In genomic region chr4:7687796-7688195, GRCh38 we compare ENCODE assay signal across 20 cellular contexts.
"Had no signal": no experiment of that assay in that cellular context is flagged by ENCODE, and none has a peak within 500 bp of the region (broad histone marks: within the 10 kb centered on the region; RNA-seq: fewer than 3 reads in every experiment).

No MANE protein-coding gene starts in this region.

- H3K79me2 ChIP-seq: parathyroid adenoma had no signal

- H3K4me3 ChIP-seq: esophagus squamous epithelium, psoas muscle, tibial nerve had no signal

- H3K27ac Mint-ChIP-seq: activated B cell treated with CpG ODN at 0.5 μM for 24 hours; activated CD8-positive, alpha-beta T cell treated with anti-CD3 and anti-CD28 coated beads for 36 hours; activated naive CD4-positive, alpha-beta T cell treated with anti-CD3 and anti-CD28 coated beads, Interleukin-2, amount 50 U/mL, for 72 hours; activated T-cell treated with anti-CD3 and anti-CD28 coated beads, Interleukin-2, amount 50 U/mL, for 72 hours; mesothelial cell of epicardium; naive thymus-derived CD8-positive, alpha-beta T cell; T-helper 1 cell treated with Interleukin-12 subunit alpha and Interleukin-12 subunit beta and Interleukin-4 antibody, amounts not matched to agents 30 μg/mL and 1 μg/mL, for 36 hours had no signal

- H3K27ac ChIP-seq: epithelial cell of prostate, esophagus squamous epithelium, parathyroid adenoma, psoas muscle, tibial nerve had no signal

- H3K36me3 ChIP-seq: esophagus squamous epithelium had no signal

- H3K27me3 ChIP-seq: tibial nerve had no signal

- H3K9me3 Mint-ChIP-seq: activated B cell treated with CpG ODN at 0.5 μM for 24 hours; activated naive CD4-positive, alpha-beta T cell treated with anti-CD3 and anti-CD28 coated beads, Interleukin-2, amount 50 U/mL, for 72 hours; central memory CD8-positive, alpha-beta T cell; neural crest cell; T-helper 1 cell treated with Interleukin-12 subunit alpha and Interleukin-12 subunit beta and Interleukin-4 antibody, amounts not matched to agents 30 μg/mL and 1 μg/mL, for 36 hours had no signal

- H2AFZ ChIP-seq: parathyroid adenoma had no signal

- DNase-seq: activated B cell treated with CpG ODN at 0.5 μM for 24 hours; activated CD4-positive, alpha-beta T cell treated with anti-CD3 and anti-CD28 coated beads, Interleukin-2, amount 50 U/mL, for 1 hour; activated CD8-positive, alpha-beta T cell treated with anti-CD3 and anti-CD28 coated beads for 36 hours; activated naive CD4-positive, alpha-beta T cell; activated T-cell treated with anti-CD3 and anti-CD28 coated beads, Interleukin-2, amount 50 U/mL, for 72 hours; effector CD8-positive, alpha-beta T cell; esophagus squamous epithelium; naive thymus-derived CD8-positive, alpha-beta T cell; stimulated activated CD4-positive, alpha-beta T cell treated with anti-CD3 and anti-CD28 coated beads, Interleukin-2, amount 100 ng/mL, for 48 hours; stimulated activated naive CD4-positive, alpha-beta T cell treated with Interleukin-2 at 50 U/mL for 16 hours; T1000 had no signal

- H3K4me3 Mint-ChIP-seq: activated B cell treated with CpG ODN at 0.5 μM for 24 hours; activated CD8-positive, alpha-beta T cell treated with anti-CD3 and anti-CD28 coated beads for 36 hours; activated T-cell treated with anti-CD3 and anti-CD28 coated beads, Interleukin-2, amount 50 U/mL, for 72 hours; central memory CD8-positive, alpha-beta T cell; mesothelial cell of epicardium; naive thymus-derived CD8-positive, alpha-beta T cell; neural crest cell; T-helper 1 cell treated with Interleukin-12 subunit alpha and Interleukin-12 subunit beta and Interleukin-4 antibody, amounts not matched to agents 30 μg/mL and 1 μg/mL, for 36 hours had no signal

- H3K4me1 ChIP-seq: parathyroid adenoma, psoas muscle, tibial nerve had no signal

- H3K27me3 Mint-ChIP-seq: activated B cell treated with CpG ODN at 0.5 μM for 24 hours; activated CD8-positive, alpha-beta T cell treated with anti-CD3 and anti-CD28 coated beads for 36 hours; central memory CD8-positive, alpha-beta T cell; naive thymus-derived CD8-positive, alpha-beta T cell had no signal

- H3K4me1 Mint-ChIP-seq: activated B cell treated with CpG ODN at 0.5 μM for 24 hours; central memory CD8-positive, alpha-beta T cell; mesothelial cell of epicardium; naive thymus-derived CD8-positive, alpha-beta T cell; neural crest cell had no signal
